Comparison of ENCODE assay signal across 1 cellular context in the genomic region with DNA sequence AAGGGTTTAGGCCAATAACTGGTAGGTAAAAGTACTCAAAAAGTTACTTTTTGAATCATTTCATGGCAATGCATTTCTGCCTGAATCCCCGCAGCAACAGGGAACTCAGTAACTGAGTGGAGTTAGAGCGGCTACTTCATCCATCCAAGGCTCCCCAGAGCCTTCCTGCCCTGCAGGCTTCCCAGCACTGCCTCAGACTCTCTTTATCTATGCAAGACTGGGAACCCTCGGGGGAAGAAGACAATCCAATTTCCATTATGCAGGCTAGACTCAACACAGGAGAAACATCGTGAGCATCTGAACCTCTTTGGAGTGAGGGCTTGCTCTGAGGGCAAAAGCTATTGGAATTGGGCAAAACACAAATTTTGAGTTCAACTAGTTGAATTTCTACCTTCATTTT.
TF ChIP-seq lines count a peak whose summit lies in the region.

No MANE protein-coding gene starts in this region.

TF ChIP-seq in GM23338, 12 proteins besides CTCF, POLR2A, EP300 and RAD21 (continued from another document):
- TF ChIP-seq, protein P1, sequence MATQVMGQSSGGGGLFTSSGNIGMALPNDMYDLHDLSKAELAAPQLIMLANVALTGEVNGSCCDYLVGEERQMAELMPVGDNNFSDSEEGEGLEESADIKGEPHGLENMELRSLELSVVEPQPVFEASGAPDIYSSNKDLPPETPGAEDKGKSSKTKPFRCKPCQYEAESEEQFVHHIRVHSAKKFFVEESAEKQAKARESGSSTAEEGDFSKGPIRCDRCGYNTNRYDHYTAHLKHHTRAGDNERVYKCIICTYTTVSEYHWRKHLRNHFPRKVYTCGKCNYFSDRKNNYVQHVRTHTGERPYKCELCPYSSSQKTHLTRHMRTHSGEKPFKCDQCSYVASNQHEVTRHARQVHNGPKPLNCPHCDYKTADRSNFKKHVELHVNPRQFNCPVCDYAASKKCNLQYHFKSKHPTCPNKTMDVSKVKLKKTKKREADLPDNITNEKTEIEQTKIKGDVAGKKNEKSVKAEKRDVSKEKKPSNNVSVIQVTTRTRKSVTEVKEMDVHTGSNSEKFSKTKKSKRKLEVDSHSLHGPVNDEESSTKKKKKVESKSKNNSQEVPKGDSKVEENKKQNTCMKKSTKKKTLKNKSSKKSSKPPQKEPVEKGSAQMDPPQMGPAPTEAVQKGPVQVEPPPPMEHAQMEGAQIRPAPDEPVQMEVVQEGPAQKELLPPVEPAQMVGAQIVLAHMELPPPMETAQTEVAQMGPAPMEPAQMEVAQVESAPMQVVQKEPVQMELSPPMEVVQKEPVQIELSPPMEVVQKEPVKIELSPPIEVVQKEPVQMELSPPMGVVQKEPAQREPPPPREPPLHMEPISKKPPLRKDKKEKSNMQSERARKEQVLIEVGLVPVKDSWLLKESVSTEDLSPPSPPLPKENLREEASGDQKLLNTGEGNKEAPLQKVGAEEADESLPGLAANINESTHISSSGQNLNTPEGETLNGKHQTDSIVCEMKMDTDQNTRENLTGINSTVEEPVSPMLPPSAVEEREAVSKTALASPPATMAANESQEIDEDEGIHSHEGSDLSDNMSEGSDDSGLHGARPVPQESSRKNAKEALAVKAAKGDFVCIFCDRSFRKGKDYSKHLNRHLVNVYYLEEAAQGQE (IDR thresholded peaks at IDR 0.05; ENCODE audit: unreplicated experiment) = no peak
- TF ChIP-seq EZH2 (IDR thresholded peaks at IDR 0.05; ENCODE audit: low read depth, unreplicated experiment) (no peak), POLR2AphosphoS5 (IDR thresholded peaks at IDR 0.05; ENCODE audit: low read depth) (no peak), ZNF462 (CRISPR knock-in tag; IDR thresholded peaks at IDR 0.05) (no peak)
